ENCODE assay signal across 13 cellular contexts in genomic region chr2:6922201-6922656, GRCh38. TPM values are rescaled to one million over a fixed set of nuclear protein-coding genes. Genes with fewer than 3 reads are reported as not detected.
A peak's percentile ranks its signal among the peaks of the same experiment; 100 is the strongest.
DNase-seq lines count a peak whose midpoint lies in the region; ATAC-seq and TF ChIP-seq lines count a peak whose summit lies in the region.
"Had no signal": no experiment of that assay in that cellular context is flagged by ENCODE, and none has a peak within 500 bp of the region (broad histone marks: within the 10 kb centered on the region; RNA-seq: fewer than 3 reads in every experiment).

No MANE protein-coding gene starts in this region.

- H3K9me3 ChIP-seq in endodermal cell (ENCODE audit: control insufficient read depth, low read length): no peaks in the 10 kb centered on the region
- H3K9me3 ChIP-seq: heart left ventricle had no signal

- H3K27me3 Mint-ChIP-seq in endodermal cell (ENCODE audit: insufficient read depth) (peaks cover 11% of the 10 kb centered on the region), progenitor cell of endocrine pancreas (peaks cover 8% of the 10 kb centered on the region)
- H3K27me3 Mint-ChIP-seq: stimulated activated naive CD8-positive, alpha-beta T cell treated with anti-CD3 and anti-CD28 coated beads, Interleukin-15, Interleukin-2, amounts not matched to agents 100 ng/mL and 50 ng/mL, for 24 hours had no signal

- ATAC-seq in HG03571 (IDR thresholded peaks at IDR 0.05; ENCODE audit: unreplicated experiment) (no peak), HG03469 (IDR thresholded peaks at IDR 0.05; ENCODE audit: unreplicated experiment) (no peak)

- no peak overlapping the region for H3K9ac ChIP-seq in endodermal cell (ENCODE audit: extremely low read depth, low read length, poor library complexity, severe bottlenecking)

- no peaks in the 10 kb centered on the region for H3K36me3 ChIP-seq in endodermal cell (ENCODE audit: control insufficient read depth, insufficient read depth, low read length)
- H3K36me3 ChIP-seq: heart left ventricle had no signal

- H3K9me3 Mint-ChIP-seq in endodermal cell (peaks cover 4% of the 10 kb centered on the region), progenitor cell of endocrine pancreas (ENCODE audit: low read depth) (no peaks in the 10 kb centered on the region)
- H3K9me3 Mint-ChIP-seq: stimulated activated naive CD8-positive, alpha-beta T cell treated with anti-CD3 and anti-CD28 coated beads, Interleukin-15, Interleukin-2, amounts not matched to agents 100 ng/mL and 50 ng/mL, for 24 hours had no signal

- H3K4me3 ChIP-seq in endodermal cell (ENCODE audit: low read length): no peak overlapping the region
- H3K4me3 ChIP-seq: heart left ventricle had no signal

- no peaks in the 10 kb centered on the region for H3K27me3 ChIP-seq in endodermal cell (ENCODE audit: control insufficient read depth, insufficient read depth, low read length, poor library complexity, severe bottlenecking)
- H3K27me3 ChIP-seq: heart left ventricle had no signal

- DNase-seq in DMS53 (lab: John Stamatoyannopoulos, UW) (peak; percentile 29), DMS53 treated with DMSO at 0.1 percent for 48 hours (lab: John Stamatoyannopoulos, UW; ENCODE audit: unreplicated experiment) (no peak), endodermal cell (no peak), progenitor cell of endocrine pancreas (ENCODE audit: low spot score, unreplicated experiment) (no peak), NCI-H510A treated with DMSO at 0.1 percent for 48 hours (lab: John Stamatoyannopoulos, UW) (no peak)
- DNase-seq: activated naive CD4-positive, alpha-beta T cell; heart left ventricle; NCI-H146 had no signal

- TF ChIP-seq CTCF in LNCAP (IDR thresholded peaks at IDR 0.05): peak; percentile 47
- TF ChIP-seq CTCF in endodermal cell (conservative IDR thresholded peaks at IDR 0.05): peak; percentile 46
- TF ChIP-seq CTCF in progenitor cell of endocrine pancreas (IDR thresholded peaks at IDR 0.05; ENCODE audit: unreplicated experiment): peak; percentile 43

- peaks cover 3% of the 10 kb centered on the region for H3K36me3 Mint-ChIP-seq in endodermal cell (ENCODE audit: low read depth)
- peaks cover 9% of the 10 kb centered on the region for H3K36me3 Mint-ChIP-seq in progenitor cell of endocrine pancreas (ENCODE audit: insufficient read depth)

- H3K27ac Mint-ChIP-seq in endodermal cell: no peak overlapping the region
- no peak overlapping the region for H3K27ac Mint-ChIP-seq in progenitor cell of endocrine pancreas

- WGBS in endodermal cell (ENCODE audit: insufficient coverage in 1 of 2, insufficient read length in 1 of 2), 2 experiments: 96% methylated on average over 4 to 8 of the region's 8 CpGs

- H3K4me1 Mint-ChIP-seq in endodermal cell (peaks cover 17% of the 10 kb centered on the region), progenitor cell of endocrine pancreas (ENCODE audit: low read depth) (peaks cover 45% of the 10 kb centered on the region)

- no peak overlapping the region for H3K27ac ChIP-seq in endodermal cell (ENCODE audit: low read depth, low read length)
- H3K27ac ChIP-seq: HL-60 had no signal

- H3K4me3 Mint-ChIP-seq in endodermal cell (no peak overlapping the region), progenitor cell of endocrine pancreas (ENCODE audit: low read depth) (no peak overlapping the region)
- H3K4me3 Mint-ChIP-seq: stimulated activated naive CD8-positive, alpha-beta T cell treated with anti-CD3 and anti-CD28 coated beads, Interleukin-15, Interleukin-2, amounts not matched to agents 100 ng/mL and 50 ng/mL, for 24 hours had no signal

- H3K4me1 ChIP-seq in endodermal cell (ENCODE audit: control insufficient read depth, insufficient read depth, low read length): no peaks in the 10 kb centered on the region

RNA-seq across cellular contexts. Expression of gene RNF144A, which starts 5.0 kb away (rescaled TPM):
- total RNA-seq in endodermal cell (10 to 100 TPM; 12.4 to 26.0 TPM), progenitor cell of endocrine pancreas (39.9 and 40.2 TPM in 2 replicates)
- 31.7 TPM for polyA plus RNA-seq in endodermal cell (2013, experiment 1 of 2)
- polyA plus RNA-seq in endodermal cell (2013, experiment 2 of 2): 25.7 TPM

RNA-seq across cellular contexts. Expression of gene RSAD2, which starts 44.7 kb away (rescaled TPM):
- under 1 TPM; 0.35 to 0.75 TPM for total RNA-seq in endodermal cell
- polyA plus RNA-seq in endodermal cell (2013, experiment 1 of 2): not detected
- polyA plus RNA-seq in endodermal cell (2013, experiment 2 of 2): not detected
- total RNA-seq in progenitor cell of endocrine pancreas: 4.4 and 5.3 TPM in 2 replicates

RNA-seq across cellular contexts. Expression of gene CMPK2, which starts 56.5 kb away (rescaled TPM):
- 1 to 10 TPM; 2.1 to 3.8 TPM for total RNA-seq in endodermal cell
- 1.4 TPM for polyA plus RNA-seq in endodermal cell (2013, experiment 1 of 2)
- 1.5 TPM for polyA plus RNA-seq in endodermal cell (2013, experiment 2 of 2)
- 3.4 and 3.6 TPM in 2 replicates for total RNA-seq in progenitor cell of endocrine pancreas
